ENCODE assay signal across 8 cellular contexts in genomic region chr1:156145622-156146005, GRCh38. TPM values are rescaled to one million over a fixed set of nuclear protein-coding genes. Genes with fewer than 3 reads are reported as not detected.
DNase-seq lines count a peak whose midpoint lies in the region; ATAC-seq and TF ChIP-seq lines count a peak whose summit lies in the region.

No MANE protein-coding gene starts in this region.

- H3K27me3 ChIP-seq in ACC112 (ENCODE audit: insufficient read depth, low read length), result no peaks in the 10 kb centered on the region
- no peaks in the 10 kb centered on the region for H3K27me3 ChIP-seq in GM23338 (ENCODE audit: insufficient read depth)
- H3K27me3 ChIP-seq in hepatocyte, result no peaks in the 10 kb centered on the region
- H3K27me3 ChIP-seq in effector memory CD4-positive, alpha-beta T cell (replicated peaks; ENCODE audit: control insufficient read depth, insufficient read depth, low read length, poor library complexity, severe bottlenecking), result no peaks in the 10 kb centered on the region
- peaks cover 0 to 14% of the 10 kb centered on the region in 2 donors for H3K27me3 ChIP-seq in tibial nerve

- H3K27ac ChIP-seq in ACC112 (ENCODE audit: low read depth, low read length) (peak overlapping the region; percentile 54; the same call in 1 of the 2 replicates), GM23338 (ENCODE audit: low read depth) (no peak overlapping the region), hepatocyte (no peak overlapping the region), tibial nerve (no peak overlapping the region)
- no peak overlapping the region for H3K27ac ChIP-seq in effector memory CD4-positive, alpha-beta T cell (ENCODE audit: insufficient read depth, low read length, poor library complexity, severe bottlenecking)

- H3K4me2 ChIP-seq in GM23338, result peak overlapping the region; percentile 44; the same call in 1 of the 2 replicates
- no peak overlapping the region for H3K4me2 ChIP-seq in hepatocyte

- H3K4me3 ChIP-seq in ACC112 (ENCODE audit: low read depth, low read length) (no peak overlapping the region), GM23338 (no peak overlapping the region), hepatocyte (no peak overlapping the region), tibial nerve (no peak overlapping the region)
- H3K4me3 ChIP-seq in effector memory CD4-positive, alpha-beta T cell (ENCODE audit: insufficient read depth, low read depth, low read length, poor library complexity, severe bottlenecking), result no peak overlapping the region

- H2AFZ ChIP-seq in ACC112 (ENCODE audit: low read length, unreplicated experiment) (no peak overlapping the region), GM23338 (no peak overlapping the region), hepatocyte (no peak overlapping the region)

- peaks cover 25% of the 10 kb centered on the region for H3K4me1 ChIP-seq in ACC112 (ENCODE audit: control insufficient read depth, insufficient read depth, low read length, unreplicated experiment)
- H3K4me1 ChIP-seq in GM23338 (ENCODE audit: insufficient read depth), result peaks cover 52% of the 10 kb centered on the region
- H3K4me1 ChIP-seq in hepatocyte (ENCODE audit: insufficient read depth), result peaks cover 13% of the 10 kb centered on the region
- H3K4me1 ChIP-seq in effector memory CD4-positive, alpha-beta T cell (ENCODE audit: control insufficient read depth, insufficient read depth, low read length, poor library complexity, severe bottlenecking), result peaks cover 14% of the 10 kb centered on the region
- peaks cover 0 to 40% (median 21%) of the 10 kb centered on the region in 4 donors for H3K4me1 ChIP-seq in tibial nerve

- H3K4me3 Mint-ChIP-seq in GM23338, result peak overlapping the region; percentile 64; the same call in 1 of the 3 replicates
- peak overlapping the region; percentile 83 for H3K4me3 Mint-ChIP-seq in T-helper 17 cell
- no peak overlapping the region for H3K4me3 Mint-ChIP-seq in mesothelial cell of epicardium

- no peak for ATAC-seq in GM23338
- peak; percentile 0 for ATAC-seq in T-helper 17 cell

- H3K27me3 Mint-ChIP-seq in GM23338 (ENCODE audit: insufficient read depth, low read depth, poor library complexity), result peaks cover 19% of the 10 kb centered on the region
- no peaks in the 10 kb centered on the region for H3K27me3 Mint-ChIP-seq in T-helper 17 cell
- peaks cover 18% of the 10 kb centered on the region for H3K27me3 Mint-ChIP-seq in mesothelial cell of epicardium (ENCODE audit: low read depth)

- TF ChIP-seq POLR2A in tibial nerve (IDR thresholded peaks at IDR 0.05), result no peak

- H3K36me3 Mint-ChIP-seq in GM23338 (ENCODE audit: low read depth) (no peaks in the 10 kb centered on the region), T-helper 17 cell (ENCODE audit: low read depth) (no peaks in the 10 kb centered on the region), mesothelial cell of epicardium (no peaks in the 10 kb centered on the region)

- H3K9me3 Mint-ChIP-seq in GM23338 (no peaks in the 10 kb centered on the region), mesothelial cell of epicardium (no peaks in the 10 kb centered on the region)

- H3K9me3 ChIP-seq in T-helper 17 cell (ENCODE audit: control insufficient read depth, low read length, poor library complexity, severe bottlenecking) (no peaks in the 10 kb centered on the region), hepatocyte (ENCODE audit: low read depth) (no peaks in the 10 kb centered on the region), tibial nerve (no peaks in the 10 kb centered on the region)
- H3K9me3 ChIP-seq in effector memory CD4-positive, alpha-beta T cell (ENCODE audit: control insufficient read depth, low read length), result no peaks in the 10 kb centered on the region

- 80% methylated on average over 2 of the region's 2 CpGs for WGBS in hepatocyte (ENCODE audit: low lambda C conversion rate, missing lambda C conversion rate)
- WGBS in tibial nerve, 2 donors, result 57 to 66% methylated on average over 2 of the region's 2 CpGs

- H3K27ac Mint-ChIP-seq in GM23338 (no peak overlapping the region; the same call in 1 of the 2 replicates), T-helper 17 cell (peak overlapping the region; percentile 97), mesothelial cell of epicardium (peak overlapping the region; percentile 95)

- H4K20me1 ChIP-seq in GM23338 (replicated peaks; ENCODE audit: insufficient read depth), result no peaks in the 10 kb centered on the region
- no peaks in the 10 kb centered on the region for H4K20me1 ChIP-seq in hepatocyte (ENCODE audit: insufficient read depth, poor library complexity, severe bottlenecking)

- no peaks in the 10 kb centered on the region for H3K79me2 ChIP-seq in ACC112 (ENCODE audit: control insufficient read depth, insufficient read depth, low read length, unreplicated experiment)
- no peaks in the 10 kb centered on the region for H3K79me2 ChIP-seq in GM23338 (replicated peaks; ENCODE audit: insufficient read depth)
- H3K79me2 ChIP-seq in hepatocyte, result no peaks in the 10 kb centered on the region

- peaks cover 53% of the 10 kb centered on the region for H3K4me1 Mint-ChIP-seq in GM23338
- peaks cover 49% of the 10 kb centered on the region for H3K4me1 Mint-ChIP-seq in T-helper 17 cell
- peaks cover 41% of the 10 kb centered on the region for H3K4me1 Mint-ChIP-seq in mesothelial cell of epicardium

- peaks cover 7% of the 10 kb centered on the region for H3F3A ChIP-seq in GM23338 (replicated peaks; ENCODE audit: low read depth)

- no peak for DNase-seq in GM23338 (ENCODE audit: low spot score)
- DNase-seq in T-helper 17 cell, result no peak
- no peak for DNase-seq in mesothelial cell of epicardium (ENCODE audit: low spot score in 2 of 2, unreplicated experiment in 2 of 2)
- DNase-seq in hepatocyte (ENCODE audit: low spot score), result no peak
- DNase-seq in SW 1271 (lab: John Stamatoyannopoulos, UW), result no peak
- DNase-seq in effector memory CD4-positive, alpha-beta T cell, result no peak
- DNase-seq in tibial nerve (ENCODE audit: low spot score in 2 of 2), result no peak

- H3K9me2 ChIP-seq in GM23338 (ENCODE audit: insufficient read depth) (no peaks in the 10 kb centered on the region), hepatocyte (replicated peaks; ENCODE audit: insufficient read depth) (no peaks in the 10 kb centered on the region)

- TF ChIP-seq CTCF in GM23338 (conservative IDR thresholded peaks at IDR 0.05; ENCODE audit: low read depth in 2 of 2), result no peak
- TF ChIP-seq CTCF in mesothelial cell of epicardium (IDR thresholded peaks at IDR 0.05; ENCODE audit: unreplicated experiment), result no peak
- TF ChIP-seq CTCF in hepatocyte (IDR thresholded peaks at IDR 0.05; ENCODE audit: poor library complexity), result no peak
- TF ChIP-seq CTCF in tibial nerve (IDR thresholded peaks at IDR 0.05), result no peak

- TF ChIP-seq EP300 in tibial nerve (IDR thresholded peaks at IDR 0.05), result no peak

- H3K36me3 ChIP-seq in ACC112 (ENCODE audit: insufficient read depth, low read length) (no peaks in the 10 kb centered on the region), GM23338 (ENCODE audit: insufficient read depth) (no peaks in the 10 kb centered on the region), hepatocyte (replicated peaks; ENCODE audit: insufficient read depth, low read depth) (no peaks in the 10 kb centered on the region), tibial nerve (no peaks in the 10 kb centered on the region)
- H3K36me3 ChIP-seq in effector memory CD4-positive, alpha-beta T cell (ENCODE audit: control insufficient read depth, insufficient read depth, low read length), result no peaks in the 10 kb centered on the region

TF ChIP-seq in GM23338, 12 proteins besides CTCF, POLR2A, EP300 and RAD21 (continues in another document):
- no peak for TF ChIP-seq EZH2 (IDR thresholded peaks at IDR 0.05; ENCODE audit: low read depth, unreplicated experiment)
- TF ChIP-seq NANOG (IDR thresholded peaks at IDR 0.05; ENCODE audit: borderline replicate concordance), result no peak
- no peak for TF ChIP-seq CREB1 (CRISPR knock-in tag; IDR thresholded peaks at IDR 0.05; ENCODE audit: low read depth)
- no peak for TF ChIP-seq JUNB (IDR thresholded peaks at IDR 0.05; ENCODE audit: unreplicated experiment)
- TF ChIP-seq POLR2AphosphoS5 (IDR thresholded peaks at IDR 0.05; ENCODE audit: low read depth), result no peak
- no peak for TF ChIP-seq EZH2phosphoT487 (IDR thresholded peaks at IDR 0.05; ENCODE audit: unreplicated experiment)
- TF ChIP-seq STAT1 (IDR thresholded peaks at IDR 0.05; ENCODE audit: unreplicated experiment), result no peak
- TF ChIP-seq ETS1 (IDR thresholded peaks at IDR 0.05), result no peak
- no peak for TF ChIP-seq ZNF114 (CRISPR knock-in tag; IDR thresholded peaks at IDR 0.05)

RNA-seq across cellular contexts. Expression of gene SEMA4A, which starts 7.8 kb away (rescaled TPM):
- 17.0 and 20.2 TPM in 2 replicates for total RNA-seq in GM23338 (2014; rRNA removed; shearing (Covaris generic))
- 5.5 and 5.6 TPM in 2 replicates for polyA plus RNA-seq in GM23338 (2016; fragmentation: Nextera tagmentation; extraction: Ambion mirVana)
- 10 to 100 TPM; 21.7 to 58.1 TPM for total RNA-seq in T-helper 17 cell
- total RNA-seq in mesothelial cell of epicardium, result 18.7 to 21.0 TPM (median 19.8 TPM) in 3 replicates
- 1.4 and 2.1 TPM in 2 replicates for total RNA-seq in hepatocyte
- 1.3 and 2.6 TPM in 2 replicates for polyA plus RNA-seq in hepatocyte
- total RNA-seq in tibial nerve, result 1 to 10 TPM; 1.8 to 4.6 (median 3.5) TPM

RNA-seq across cellular contexts. Expression of gene LMNA, which starts 31.1 kb away (rescaled TPM):
- total RNA-seq in GM23338 (2014; rRNA removed; shearing (Covaris generic)), result 56.3 and 68.9 TPM in 2 replicates
- polyA plus RNA-seq in GM23338 (2016; fragmentation: Nextera tagmentation; extraction: Ambion mirVana) (35.5 and 38.9 TPM in 2 replicates), hepatocyte (345 and 402 TPM in 2 replicates)
- total RNA-seq in T-helper 17 cell (1,000 to 10,000 TPM in 1 of 2 donors, 100 to 1,000 TPM in 1; 919 to 1,908 TPM), mesothelial cell of epicardium (91.7 to 96.9 TPM (median 92.4 TPM) in 3 replicates), hepatocyte (161 and 208 TPM in 2 replicates), tibial nerve (100 to 1,000 TPM; 371 to 501 (median 419) TPM)

RNA-seq across cellular contexts. Expression of gene SLC25A44, which starts 48.3 kb away (rescaled TPM):
- 19.9 and 25.1 TPM in 2 replicates for total RNA-seq in GM23338 (2014; rRNA removed; shearing (Covaris generic))
- polyA plus RNA-seq in GM23338 (2016; fragmentation: Nextera tagmentation; extraction: Ambion mirVana) (7.0 and 7.6 TPM in 2 replicates), hepatocyte (18.1 and 19.3 TPM in 2 replicates)
- total RNA-seq in T-helper 17 cell (10 to 100 TPM; 14.4 to 21.6 TPM), mesothelial cell of epicardium (15.4 to 18.7 TPM (median 18.4 TPM) in 3 replicates), hepatocyte (16.9 TPM in 2 replicates), tibial nerve (10 to 100 TPM in 3 of 4 donors, 1 to 10 TPM in 1; 9.4 to 25.5 (median 13.6) TPM)
